ENCODE assay signal across 8 cellular contexts in the genomic region with DNA sequence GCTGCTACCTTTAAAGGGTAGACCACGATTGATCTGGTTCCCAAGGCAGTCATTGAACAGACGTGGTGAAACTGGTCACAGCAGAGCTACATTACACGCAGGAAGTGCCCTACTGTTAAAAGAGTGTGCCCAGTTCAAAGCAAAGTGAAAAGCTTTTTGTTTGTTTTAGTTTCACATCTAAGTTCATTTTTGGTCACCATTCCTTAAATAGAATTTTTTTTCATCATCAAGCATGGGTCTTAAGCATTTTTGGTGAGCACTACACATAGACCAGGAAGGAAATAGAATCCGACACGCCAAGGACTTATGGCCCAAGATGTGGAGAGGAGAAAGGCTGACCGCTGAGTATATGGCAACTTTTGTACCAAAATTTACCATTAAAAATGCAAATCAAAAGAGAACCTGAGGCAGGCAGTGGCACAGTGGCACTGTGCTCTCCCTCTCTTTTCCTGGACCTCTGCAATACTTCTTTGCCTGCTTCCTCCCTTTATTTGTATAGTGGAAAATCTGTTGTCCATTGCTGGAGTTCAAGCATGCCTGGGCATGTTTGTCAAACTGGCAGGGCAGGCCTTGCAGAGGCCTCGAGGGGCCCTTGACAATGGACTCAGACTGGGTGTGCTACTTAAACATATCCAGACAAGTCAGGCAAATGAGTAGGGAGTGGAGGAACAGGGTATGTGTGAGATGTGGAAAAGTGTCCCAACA. TPM values are rescaled to one million over a fixed set of nuclear protein-coding genes. Genes with fewer than 3 reads are reported as not detected.
A peak's percentile ranks its signal among the peaks of the same experiment; 100 is the strongest.
DNase-seq lines count a peak whose midpoint lies in the region; FAIRE-seq and TF ChIP-seq lines count a peak whose summit lies in the region.

No MANE protein-coding gene starts in this region.

- intact Hi-C loops in MCF 10A (cut with micrococcal nuclease): loop anchor here (10.0 kb wide), 1 partner anchor 435 kb away; no protein-coding TSS in a partner anchor

- CTCF ChIA-PET in MCF 10A (lab: Yijun Ruan, JAX): interaction anchor here (0.5 to 1.3 kb wide), 7 partner anchors 14 to 348 kb away, joined by 3 to 6 read pairs (median 3); no protein-coding TSS in a partner anchor

- H3K4me3 ChIP-seq in HAP-1: no peak overlapping the region

- in situ Hi-C loops in HAP-1 (cut with MboI; ENCODE audit: low sequenced_read_pairs): loop anchor here (5.0 to 10.0 kb wide), 4 partner anchors 42 to 595 kb away; a partner anchor contains a TSS

- peaks cover 5% of the 10 kb centered on the region for H3K36me3 Mint-ChIP-seq in MCF 10A (ENCODE audit: insufficient read depth, unreplicated experiment)
- no peaks in the 10 kb centered on the region for H3K36me3 Mint-ChIP-seq in type B pancreatic cell

- H3K9me3 Mint-ChIP-seq in MCF 10A (ENCODE audit: unreplicated experiment) (no peaks in the 10 kb centered on the region), type B pancreatic cell (peaks cover 5% of the 10 kb centered on the region)

- no peaks in the 10 kb centered on the region for H3K27me3 Mint-ChIP-seq in MCF 10A (ENCODE audit: insufficient read depth, unreplicated experiment)
- no peaks in the 10 kb centered on the region for H3K27me3 Mint-ChIP-seq in type B pancreatic cell

- no peaks in the 10 kb centered on the region for H3K36me3 ChIP-seq in HAP-1 (replicated peaks)

- POLR2A ChIA-PET in MCF 10A (lab: Yijun Ruan, JAX): interaction anchor here (0.6 to 7.8 kb wide), 22 partner anchors 13 to 167 kb away, joined by 3 to 139 read pairs (median 5); a partner anchor contains a TSS

- BruUV-seq in MCF 10A (replicated peaks; lab: Mats Ljungman, UMichigan): TSS peak; percentile 90

- no peaks in the 10 kb centered on the region for H3K9me3 ChIP-seq in HAP-1

- H3K4me3 Mint-ChIP-seq in MCF 10A (ENCODE audit: unreplicated experiment) (peak overlapping the region; percentile 3), type B pancreatic cell (peak overlapping the region; percentile 52)

- H3K4me1 ChIP-seq in HAP-1: peaks cover 27% of the 10 kb centered on the region

- no peaks in the 10 kb centered on the region for H3K27me3 ChIP-seq in HAP-1 (ENCODE audit: low read depth)

- peak; percentile 78 for FAIRE-seq in GM18507 (lab: Jason Lieb, UNC)

- peak overlapping the region; percentile 91 for H3K27ac Mint-ChIP-seq in MCF 10A (ENCODE audit: low read depth, unreplicated experiment)
- H3K27ac Mint-ChIP-seq in type B pancreatic cell: peak overlapping the region; percentile 93

- H3K4me1 Mint-ChIP-seq in MCF 10A (ENCODE audit: insufficient read depth, unreplicated experiment) (peaks cover 28% of the 10 kb centered on the region), type B pancreatic cell (ENCODE audit: unreplicated experiment) (peaks cover 47% of the 10 kb centered on the region)

- TF ChIP-seq CTCF in MCF 10A (IDR thresholded peaks at IDR 0.05; ENCODE audit: unreplicated experiment): no peak
- no peak for TF ChIP-seq CTCF in type B pancreatic cell (conservative IDR thresholded peaks at IDR 0.05)

- DNase-seq in GM18507 (ENCODE audit: extremely low spot score, insufficient read length, low read depth): no peak
- DNase-seq in HAP-1 (ENCODE audit: low spot score in 2 of 2): peak; percentile 66 to 77
- peak; percentile 23 for DNase-seq in NCI-H128 (lab: John Stamatoyannopoulos, UW; ENCODE audit: unreplicated experiment)
- DNase-seq in MCF 10A (ENCODE audit: unreplicated experiment): peak; percentile 95
- no peak for DNase-seq in type B pancreatic cell (ENCODE audit: extremely low spot score, unreplicated experiment)
- no peak for DNase-seq in NCI-H82 (lab: John Stamatoyannopoulos, UW)
- no peak for DNase-seq in NCI-H2029 treated with DMSO at 0.1 percent for 48 hours (lab: John Stamatoyannopoulos, UW)
- DNase-seq in GF-D8 (lab: John Stamatoyannopoulos, UW): no peak

RNA-seq across cellular contexts. Expression of a gene that starts 42.6 kb away (rescaled TPM):
- 142 and 179 TPM in 2 replicates for total RNA-seq in MCF 10A (2022)
- 203 and 304 TPM in 2 replicates for total RNA-seq in type B pancreatic cell (ENCODE audit: low replicate concordance)

Comparison
In these comparisons a context has a peak if more than half of its experiments do, and no peak if none do; other contexts are left out.
1. DNase-seq: peak in HAP-1 (2 of 2), NCI-H128 (single experiment) and MCF 10A (single experiment); none in GM18507 (single experiment), type B pancreatic cell (single experiment), NCI-H82 (single experiment), NCI-H2029 treated with DMSO at 0.1 percent for 48 hours (single experiment) and GF-D8 (single experiment).